ENCODE assay signal across 14 cellular contexts in the genomic region with DNA sequence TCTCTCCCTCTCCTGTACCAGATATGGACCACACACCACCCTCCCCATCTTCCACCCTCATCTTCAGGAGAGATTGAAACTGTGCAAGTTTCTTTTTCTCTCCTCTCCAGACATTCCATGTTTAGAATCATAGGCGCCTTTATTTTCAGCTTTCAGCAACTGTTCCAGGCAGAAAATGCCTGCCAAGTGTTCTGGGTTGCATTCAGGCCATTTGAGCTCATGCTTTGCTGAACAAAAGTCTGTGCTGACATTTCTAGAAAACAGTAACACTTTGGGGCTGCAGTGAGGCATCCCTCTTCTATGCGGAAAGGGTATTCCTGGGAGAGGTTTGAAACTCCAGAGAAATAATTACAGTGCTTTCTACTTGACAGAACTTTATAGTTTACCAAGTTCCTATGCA.
"Had no signal": no experiment of that assay in that cellular context is flagged by ENCODE, and none has a peak within 500 bp of the region (broad histone marks: within the 10 kb centered on the region; RNA-seq: fewer than 3 reads in every experiment).

No MANE protein-coding gene starts in this region.

- H3K36me3 ChIP-seq: left lung, tibial artery had no signal

- H3K4me1 ChIP-seq: left lung had no signal

- H3K9me3 ChIP-seq: left lung, tibial artery had no signal

- DNase-seq: activated CD4-positive, alpha-beta T cell treated with anti-CD3 and anti-CD28 coated beads for 1 hour; activated CD4-positive, alpha-beta T cell treated with anti-CD3 and anti-CD28 coated beads, Interleukin-2, amount 50 U/mL, for 1 hour; activated CD8-positive, alpha-beta T cell treated with anti-CD3 and anti-CD28 coated beads, Interleukin-2, amount 10 ng/mL, durations not matched to agents 7 days and 5 days; activated gamma-delta T cell; aorta; foreskin fibroblast; left lung; stimulated activated CD4-positive, alpha-beta T cell treated with anti-CD3 and anti-CD28 coated beads, Interleukin-4, amount 100 ng/mL, for 24 hours; stimulated activated naive CD4-positive, alpha-beta T cell treated with Interleukin-2 at 50 U/mL for 16 hours; T-cell; tibial artery had no signal

- ATAC-seq: activated CD8-positive, alpha-beta T cell treated with anti-CD3 and anti-CD28 coated beads, Interleukin-2, amount 10 ng/mL, durations not matched to agents 7 days and 5 days; left lung; T-cell had no signal

- H3K27me3 ChIP-seq: left lung, tibial artery had no signal

- H3K4me3 ChIP-seq: coronary artery, left lung, lung, tibial artery had no signal

- H3K27ac ChIP-seq: coronary artery, epithelial cell of prostate, left lung had no signal
